Comparison of ENCODE assay signal across 1 cellular context in genomic region chr11:117796456-117797428, GRCh38.
TF ChIP-seq lines count a peak whose summit lies in the region.

DSCAML1 (minus strand) TSS chr11:117797216; CDS start chr11:117797079, 137 bp downstream.

TF ChIP-seq in WTC11, 78 proteins besides CTCF, POLR2A, EP300 and RAD21 (continued from another document):
- TF ChIP-seq HMGXB4 (CRISPR knock-in tag; IDR thresholded peaks at IDR 0.05) = peak; percentile 34; the same call in 1 of the 2 replicates
- no peak for TF ChIP-seq NFE2L1 (CRISPR knock-in tag; IDR thresholded peaks at IDR 0.05)
- TF ChIP-seq, protein P1, sequence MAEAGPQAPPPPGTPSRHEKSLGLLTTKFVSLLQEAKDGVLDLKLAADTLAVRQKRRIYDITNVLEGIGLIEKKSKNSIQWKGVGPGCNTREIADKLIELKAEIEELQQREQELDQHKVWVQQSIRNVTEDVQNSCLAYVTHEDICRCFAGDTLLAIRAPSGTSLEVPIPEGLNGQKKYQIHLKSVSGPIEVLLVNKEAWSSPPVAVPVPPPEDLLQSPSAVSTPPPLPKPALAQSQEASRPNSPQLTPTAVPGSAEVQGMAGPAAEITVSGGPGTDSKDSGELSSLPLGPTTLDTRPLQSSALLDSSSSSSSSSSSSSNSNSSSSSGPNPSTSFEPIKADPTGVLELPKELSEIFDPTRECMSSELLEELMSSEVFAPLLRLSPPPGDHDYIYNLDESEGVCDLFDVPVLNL (CRISPR knock-in tag; IDR thresholded peaks at IDR 0.05; ENCODE audit: borderline replicate concordance, low read depth) = 0 out of 2 replicates have a peak, but pooled peaks have one; percentile 55
- 0 out of 2 replicates have a peak, but pooled peaks have one; percentile 16 for TF ChIP-seq ETV6 (CRISPR knock-in tag; IDR thresholded peaks at IDR 0.05)
- no peak for TF ChIP-seq ATF6 (CRISPR knock-in tag; IDR thresholded peaks at IDR 0.05)
- peak; percentile 6; the same call in 1 of the 2 replicates for TF ChIP-seq FOXK1 (CRISPR knock-in tag; IDR thresholded peaks at IDR 0.05)
- TF ChIP-seq ZNF121 (CRISPR knock-in tag; IDR thresholded peaks at IDR 0.05) = no peak
TF ChIP-seq in WTC11: peak in this region for 5.
